10 cellular contexts compared by ENCODE assay signal in the genomic region with DNA sequence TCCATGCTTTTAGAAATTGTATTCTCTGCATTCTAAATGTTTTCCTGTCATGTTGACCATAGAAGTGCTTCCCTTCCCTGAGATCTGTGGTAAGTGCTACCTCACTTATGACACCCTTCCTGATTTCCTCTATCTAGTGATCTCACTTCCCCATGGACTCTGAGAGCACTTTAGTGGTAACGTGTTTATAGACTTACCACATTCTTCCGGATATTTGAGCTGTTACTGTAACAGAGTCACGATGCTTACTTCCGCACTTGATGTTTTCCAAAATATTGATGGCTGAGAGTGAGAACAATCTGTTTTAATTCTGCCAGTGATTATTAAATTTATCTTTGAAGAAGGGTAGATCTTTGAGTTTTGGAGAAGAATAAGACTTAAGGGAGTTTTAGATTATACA.
A peak's percentile ranks its signal among the peaks of the same experiment; 100 is the strongest.
DNase-seq lines count a peak whose midpoint lies in the region; TF ChIP-seq lines count a peak whose summit lies in the region.
"Had no signal": no experiment of that assay in that cellular context is flagged by ENCODE, and none has a peak within 500 bp of the region (broad histone marks: within the 10 kb centered on the region; RNA-seq: fewer than 3 reads in every experiment).

No MANE protein-coding gene starts in this region.

- H3K9ac ChIP-seq in OCI-LY3 (ENCODE audit: low read length) (no peak overlapping the region), mammary epithelial cell (ENCODE audit: insufficient read depth, low read length) (no peak overlapping the region)

- POLR2A ChIA-PET in OCI-LY7 (lab: Charles Lee): no interaction called here

- peaks cover 11% of the 10 kb centered on the region for H3K9me3 ChIP-seq in OCI-LY3 (ENCODE audit: insufficient read depth, low read length)
- H3K9me3 ChIP-seq in OCI-LY7 (ENCODE audit: low read length): no peaks in the 10 kb centered on the region
- peaks cover 11% of the 10 kb centered on the region for H3K9me3 ChIP-seq in mammary epithelial cell (replicated peaks; ENCODE audit: insufficient read depth, low read length)

- DNase-seq in HCEC 1CT (peak; percentile 76), choroid plexus epithelial cell (ENCODE audit: low read depth) (peak; percentile 73), pons (ENCODE audit: low spot score) (peak; percentile 37), amygdala (lab: John Stamatoyannopoulos, UW) (no peak), OCI-LY7 (ENCODE audit: low spot score) (no peak), mammary epithelial cell (no peak)
- DNase-seq: activated CD4-positive, alpha-beta T cell treated with anti-CD3 and anti-CD28 coated beads for 1 hour; NCI-H1417 had no signal

- peak overlapping the region; percentile 75 for H3K4me2 ChIP-seq in OCI-LY3 (ENCODE audit: low read length)
- no peak overlapping the region for H3K4me2 ChIP-seq in OCI-LY7 (ENCODE audit: low read length)
- H3K4me2 ChIP-seq in mammary epithelial cell (ENCODE audit: insufficient read depth, low read depth, low read length): no peak overlapping the region
- H3K4me2 ChIP-seq: GM23338 had no signal

- in situ Hi-C loops in mammary epithelial cell (cut with MboI; ENCODE audit: low sequenced_read_pairs in 2 of 2): loop anchor here in 1 of 2 donors (5.0 kb wide), 1 partner anchor 58 kb away; no protein-coding TSS in a partner anchor

- no peak for TF ChIP-seq CTCF in OCI-LY3 (IDR thresholded peaks at IDR 0.05; ENCODE audit: low read depth, low read length)
- no peak for TF ChIP-seq CTCF in choroid plexus epithelial cell (conservative IDR thresholded peaks at IDR 0.05; ENCODE audit: low read depth, low read length)
- no peak for TF ChIP-seq CTCF in OCI-LY7 (conservative IDR thresholded peaks at IDR 0.05; ENCODE audit: low read length)
- TF ChIP-seq CTCF in mammary epithelial cell (conservative IDR thresholded peaks at IDR 0.05 in 1 of 2, IDR thresholded peaks at IDR 0.05 in 1 of 2; ENCODE audit: extremely low read depth in 1 of 2, insufficient read depth in 1 of 2, low read depth in 1 of 2, low read length in 2 of 2): no peak

- H2AFZ ChIP-seq in OCI-LY3 (ENCODE audit: low read depth, low read length) (no peak overlapping the region), OCI-LY7 (ENCODE audit: low read length) (no peak overlapping the region), mammary epithelial cell (ENCODE audit: low read depth, low read length) (no peak overlapping the region)
- H2AFZ ChIP-seq: GM23338 had no signal

- 100% methylated on average over 4 of the region's 4 CpGs for WGBS in mammary epithelial cell (ENCODE audit: low coverage, missing lambda C conversion rate)

- H3K79me2 ChIP-seq in OCI-LY3 (ENCODE audit: low read length) (no peaks in the 10 kb centered on the region), OCI-LY7 (ENCODE audit: insufficient read depth, low read depth, low read length) (no peaks in the 10 kb centered on the region), mammary epithelial cell (ENCODE audit: insufficient read depth, low read length) (no peaks in the 10 kb centered on the region)

- BruUV-seq in OCI-LY7 (replicated peaks; lab: Mats Ljungman, UMichigan) (no TSS peak), mammary epithelial cell (replicated peaks; lab: Mats Ljungman, UMichigan) (no TSS peak)

- peaks cover 36% of the 10 kb centered on the region for H3K4me1 ChIP-seq in OCI-LY3 (ENCODE audit: low read length)
- no peaks in the 10 kb centered on the region for H3K4me1 ChIP-seq in OCI-LY7 (ENCODE audit: insufficient read depth, low read length, poor library complexity, severe bottlenecking)
- peaks cover 20% of the 10 kb centered on the region for H3K4me1 ChIP-seq in mammary epithelial cell (ENCODE audit: insufficient read depth, low read length)

- intact Hi-C loops in OCI-LY7 (cut with micrococcal nuclease; ENCODE audit: unreplicated experiment): no loop called here
- intact Hi-C loops in mammary epithelial cell (cut with micrococcal nuclease): no loop called here

- dilution Hi-C loops in mammary epithelial cell (cut with HindIII; ENCODE audit: low sequenced_read_pairs): no loop called here

- no peaks in the 10 kb centered on the region for H3K9me2 ChIP-seq in OCI-LY7 (ENCODE audit: insufficient read depth, low read length)

- H3K4me3 ChIP-seq in OCI-LY3 (ENCODE audit: low read length) (no peak overlapping the region), choroid plexus epithelial cell (ENCODE audit: low read depth, low read length) (no peak overlapping the region), OCI-LY7 (ENCODE audit: low read depth, low read length, poor library complexity, severe bottlenecking) (no peak overlapping the region), mammary epithelial cell (replicated peaks in 1 of 3; ENCODE audit: insufficient read depth in 1 of 3, low read depth in 2 of 3, low read length in 3 of 3) (no peak overlapping the region)
- H3K4me3 ChIP-seq: GM23338 had no signal

- H3K27me3 ChIP-seq in OCI-LY3 (ENCODE audit: low read depth, low read length) (peaks cover 5% of the 10 kb centered on the region; the same call in 1 of the 2 replicates), mammary epithelial cell (ENCODE audit: insufficient read depth, low read length) (no peaks in the 10 kb centered on the region)

- 0 out of 2 replicates have a peak overlapping the region, but pooled peaks have one; percentile 20 for H3K27ac ChIP-seq in OCI-LY3 (ENCODE audit: low read length)
- no peak overlapping the region for H3K27ac ChIP-seq in OCI-LY7 (ENCODE audit: low read depth, low read length, poor library complexity, severe bottlenecking)
- H3K27ac ChIP-seq in mammary epithelial cell (ENCODE audit: insufficient read depth, low read depth, low read length): no peak overlapping the region

- peaks cover 15% of the 10 kb centered on the region for H3K36me3 ChIP-seq in OCI-LY3 (replicated peaks; ENCODE audit: low read depth, low read length)
- H3K36me3 ChIP-seq in OCI-LY7 (ENCODE audit: insufficient read depth, low read length): no peaks in the 10 kb centered on the region
- no peaks in the 10 kb centered on the region for H3K36me3 ChIP-seq in mammary epithelial cell (ENCODE audit: insufficient read depth, low read length)

- H4K20me1 ChIP-seq in OCI-LY3 (ENCODE audit: insufficient read depth, low read length) (no peaks in the 10 kb centered on the region), OCI-LY7 (ENCODE audit: insufficient read depth, low read length) (no peaks in the 10 kb centered on the region), mammary epithelial cell (ENCODE audit: insufficient read depth, low read length) (no peaks in the 10 kb centered on the region)

- CTCF ChIA-PET in OCI-LY7 (lab: Charles Lee; ENCODE audit: unreplicated experiment) (no interaction called here), mammary epithelial cell (lab: Charles Lee; ENCODE audit: low non-redundant PET) (no interaction called here)

Comparison
In these comparisons a context has a peak if more than half of its experiments do, and no peak if none do; other contexts are left out.
1. DNase-seq: peak in HCEC 1CT (single experiment), choroid plexus epithelial cell (single experiment) and pons (single experiment); none in amygdala (0 of 56), OCI-LY7 (single experiment) and mammary epithelial cell (single experiment).